Comparison of ENCODE assay signal across 23 cellular contexts in the genomic region with DNA sequence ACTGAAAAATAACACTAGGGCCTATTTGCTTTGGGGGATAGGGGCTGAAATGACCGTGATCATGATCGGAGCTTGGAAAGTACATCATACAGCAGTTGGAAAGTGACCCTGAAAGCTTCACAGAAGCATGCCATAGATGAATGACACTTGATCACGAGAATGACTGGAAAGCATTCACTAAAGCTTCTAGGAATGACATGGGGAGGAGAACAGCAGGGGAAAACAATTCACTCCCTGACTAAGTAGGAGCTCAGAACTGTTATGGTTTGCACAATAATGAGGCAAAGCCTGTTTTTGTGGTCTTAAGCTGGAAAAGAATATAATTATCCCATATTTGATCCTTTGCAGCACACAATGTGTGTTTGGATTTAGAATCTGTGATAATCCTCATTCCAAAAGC.
"Had no signal": no experiment of that assay in that cellular context is flagged by ENCODE, and none has a peak within 500 bp of the region (broad histone marks: within the 10 kb centered on the region; RNA-seq: fewer than 3 reads in every experiment).

No MANE protein-coding gene starts in this region.

- H3K4me1 ChIP-seq: SJSA1 had no signal

- H3K36me3 ChIP-seq: SJSA1 had no signal

- H3K4me3 ChIP-seq: SJSA1, SK-N-MC had no signal

- H3K27me3 ChIP-seq: SJSA1 had no signal

- H3K9me3 ChIP-seq: SJSA1 had no signal

- H3K27ac ChIP-seq: SJSA1, SK-N-MC had no signal

- FAIRE-seq: RCC 7860 had no signal

- DNase-seq: IMR-90, Kasumi-1, KG1, MM.1S, NCI-H1092 treated with DMSO at 0.1 percent for 48 hours, NCI-H1436, NCI-H187, NCI-H2029, NCI-H2081 treated with DMSO at 0.1 percent for 48 hours, NCI-H2171, NCI-H226, NCI-H446, NCI-H510A, NCI-H524 treated with DMSO at 0.1 percent for 48 hours, NCI-H69, NCI-H774, Right ventricle myocardium superior, RPMI8226, SIG-M5, SW 1271 had no signal
